8 cellular contexts compared by ENCODE assay signal in genomic region chr12:132489602-132490239, GRCh38. TPM values are rescaled to one million over a fixed set of nuclear protein-coding genes. Genes with fewer than 3 reads are reported as not detected.
DNase-seq lines count a peak whose midpoint lies in the region; ATAC-seq and TF ChIP-seq lines count a peak whose summit lies in the region.

Gene FBRSL1 (plus strand): TSS chr12:132490151.

- TF ChIP-seq CTCF in AG04449 (IDR thresholded peaks at IDR 0.05; ENCODE audit: insufficient read depth, low read length, missing control alignments), result no peak
- TF ChIP-seq CTCF in kidney epithelial cell (IDR thresholded peaks at IDR 0.05; ENCODE audit: insufficient read depth, low read length, poor library complexity, severe bottlenecking), result no peak

- H3K36me3 ChIP-seq in kidney epithelial cell (ENCODE audit: control insufficient read depth, insufficient read depth, low read length), result no peaks in the 10 kb centered on the region

- H3K27me3 ChIP-seq in kidney epithelial cell (ENCODE audit: control insufficient read depth, insufficient read depth, low read length), result peaks cover 11% of the 10 kb centered on the region

- POLR2A ChIA-PET in AG04449 (lab: Yijun Ruan, JAX), result no interaction called here

- TF ChIP-seq POLR2A in GM18951 (IDR thresholded peaks at IDR 0.05; ENCODE audit: extremely low read depth, insufficient read depth, insufficient read length), result peak; percentile 42

- peak; percentile 72 for ATAC-seq in HG03280 (IDR thresholded peaks at IDR 0.05; ENCODE audit: unreplicated experiment)

- CTCF ChIA-PET in AG04449 (lab: Yijun Ruan, JAX), result no interaction called here

- H3K4me3 ChIP-seq in AG04449 (ENCODE audit: low read depth, low read length), result peak within 1 kb of the TSS; percentile 70
- H3K4me3 ChIP-seq in kidney epithelial cell (ENCODE audit: low read depth, low read length), result peak within 1 kb of the TSS; percentile 47

- no peak for DNase-seq in AG04449 (ENCODE audit: low read depth, low spot score)
- DNase-seq in NCI-H446 treated with DMSO at 0.1 percent for 48 hours (lab: John Stamatoyannopoulos, UW), result peak; percentile 62
- peak; percentile 89 for DNase-seq in activated CD4-positive, alpha-beta T cell treated with anti-CD3 and anti-CD28 coated beads for 1 hour
- DNase-seq in cerebellar cortex (ENCODE audit: low spot score), result peak; percentile 84
- DNase-seq in kidney epithelial cell (ENCODE audit: low read depth), result peak; percentile 9
- DNase-seq in stimulated activated CD4-positive, alpha-beta T cell treated with anti-CD3 and anti-CD28 coated beads, Interleukin-12 subunit alpha, Interleukin-12 subunit beta, amount 100 ng/mL, for 48 hours (ENCODE audit: low read depth in 2 of 3, low spot score in 1 of 3), result peak; percentile 84 to 91 (median 89)

- in situ Hi-C loops in GM18951 (cut with MboI; ENCODE audit: low sequenced_read_pairs, unreplicated experiment), result no loop called here

RNA-seq across cellular contexts. Expression of gene FBRSL1, which starts in this region (rescaled TPM):
- total RNA-seq in kidney epithelial cell, result 22.9 and 40.0 TPM in 2 replicates
